ENCODE assay signal across 24 cellular contexts in the genomic region with DNA sequence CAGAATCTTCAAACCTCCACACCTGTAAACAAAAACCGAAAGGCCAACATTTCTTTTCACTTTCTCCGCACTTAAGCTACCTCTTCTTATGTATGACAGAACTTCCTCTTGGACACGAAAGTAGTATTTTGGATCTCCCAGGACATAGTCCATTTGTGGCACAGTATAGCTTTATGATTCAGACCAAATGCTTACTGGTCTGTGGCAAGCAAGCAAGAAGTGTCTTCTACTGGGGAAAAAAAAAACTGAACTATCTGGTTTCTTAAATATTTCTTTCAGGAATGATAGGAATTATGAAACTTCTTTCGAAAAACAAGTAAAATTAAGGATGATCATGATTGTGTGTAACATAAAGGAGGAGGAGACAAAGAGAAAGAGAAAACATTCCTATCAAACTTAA. TPM values are rescaled to one million over a fixed set of nuclear protein-coding genes. Genes with fewer than 3 reads are reported as not detected.
DNase-seq lines count a peak whose midpoint lies in the region; ATAC-seq and TF ChIP-seq lines count a peak whose summit lies in the region.
"Had no signal": no experiment of that assay in that cellular context is flagged by ENCODE, and none has a peak within 500 bp of the region (broad histone marks: within the 10 kb centered on the region; RNA-seq: fewer than 3 reads in every experiment).

No MANE protein-coding gene starts in this region.

- no peaks in the 10 kb centered on the region for H3K27me3 Mint-ChIP-seq in HFFc6 (ENCODE audit: insufficient read depth)
- H3K27me3 Mint-ChIP-seq: activated naive CD8-positive, alpha-beta T cell treated with anti-CD3 and anti-CD28 coated beads, Interleukin-2, amount 50 U/mL, for 24 hours; effector memory CD8-positive, alpha-beta T cell; progenitor cell of endocrine pancreas had no signal

- peaks cover 6 to 23% of the 10 kb centered on the region in 2 experiments for H3K4me1 ChIP-seq in neutrophil (ENCODE audit: control insufficient read depth in 1 of 2, insufficient read depth in 1 of 2, low read depth in 1 of 2, low read length in 1 of 2)
- H3K4me1 ChIP-seq: colonic mucosa, Peyer's patch, sigmoid colon, upper lobe of left lung had no signal

- H3K4me3 ChIP-seq in neutrophil (ENCODE audit: low read depth in 1 of 2, low read length in 1 of 2) = no peak overlapping the region
- H3K4me3 ChIP-seq: colonic mucosa, Peyer's patch, sigmoid colon, upper lobe of left lung had no signal

- H3K27ac Mint-ChIP-seq in HFFc6 = peak overlapping the region; percentile 33
- H3K27ac Mint-ChIP-seq: activated naive CD8-positive, alpha-beta T cell treated with anti-CD3 and anti-CD28 coated beads, Interleukin-2, amount 50 U/mL, for 24 hours; progenitor cell of endocrine pancreas had no signal

- peak overlapping the region; percentile 19 for H3K27ac ChIP-seq in neutrophil
- H3K27ac ChIP-seq: C4-2B, colonic mucosa, Peyer's patch, sigmoid colon, upper lobe of left lung had no signal

- peaks cover 19% of the 10 kb centered on the region for H3K4me1 Mint-ChIP-seq in HFFc6 (ENCODE audit: low read depth)

- no peaks in the 10 kb centered on the region for H3K9me3 Mint-ChIP-seq in HFFc6
- H3K9me3 Mint-ChIP-seq: activated naive CD8-positive, alpha-beta T cell treated with anti-CD3 and anti-CD28 coated beads, Interleukin-2, amount 50 U/mL, for 24 hours; effector memory CD8-positive, alpha-beta T cell had no signal

- intact Hi-C loops in Right ventricle myocardium superior (cut with DNase I) = no loop called here

- TF ChIP-seq CTCF in HFFc6 (IDR thresholded peaks at IDR 0.05) (no peak), neutrophil (IDR thresholded peaks at IDR 0.05) (no peak)

- peaks cover 9% of the 10 kb centered on the region; the same call in 1 of the 2 replicates for H3K36me3 Mint-ChIP-seq in HFFc6 (ENCODE audit: low read depth)

- no peak overlapping the region; the same call in 1 of the 2 replicates for H3K4me3 Mint-ChIP-seq in HFFc6
- H3K4me3 Mint-ChIP-seq: activated naive CD8-positive, alpha-beta T cell treated with anti-CD3 and anti-CD28 coated beads, Interleukin-2, amount 50 U/mL, for 24 hours; effector memory CD8-positive, alpha-beta T cell had no signal

- H3K27me3 ChIP-seq in neutrophil = no peaks in the 10 kb centered on the region
- H3K27me3 ChIP-seq: colonic mucosa, Peyer's patch, sigmoid colon, upper lobe of left lung had no signal

- peak; percentile 7 for DNase-seq in AG08395 (ENCODE audit: low spot score)
- DNase-seq in HFFc6 = no peak
- peak; percentile 31 for DNase-seq in dedifferentiated amniotic fluid mesenchymal stem cell (ENCODE audit: extremely low spot score)
- DNase-seq in hippocampal formation (lab: John Stamatoyannopoulos, UW) = no peak
- no peak for DNase-seq in HPDE6-E6E7 (ENCODE audit: extremely low spot score)
- DNase-seq in Right ventricle myocardium superior = no peak
- DNase-seq: activated CD4-positive, alpha-beta T cell treated with anti-CD3 and anti-CD28 coated beads for 4 hours; activated CD8-positive, alpha-beta memory T cell treated with anti-CD3 and anti-CD28 coated beads for 24 hours; activated gamma-delta T cell treated with Interleukin-2 at 50 U/mL for 16 hours; activated naive CD8-positive, alpha-beta T cell treated with anti-CD3 and anti-CD28 coated beads, Interleukin-2, amount 50 U/mL, for 24 hours; activated T-cell treated with anti-CD3 and anti-CD28 coated beads, Interleukin-2, amount 50 U/mL, for 1 hour; colonic mucosa; effector memory CD8-positive, alpha-beta T cell; islet precursor cell; KG1; MV-4-11; NCI-H526; Peyer's patch; sigmoid colon; upper lobe of left lung had no signal

- H3K9me3 ChIP-seq in neutrophil = no peaks in the 10 kb centered on the region
- H3K9me3 ChIP-seq: colonic mucosa, Peyer's patch, sigmoid colon, upper lobe of left lung had no signal

- ATAC-seq in GM19035 (IDR thresholded peaks at IDR 0.05; ENCODE audit: unreplicated experiment) = no peak
- ATAC-seq in Right ventricle myocardium superior (ENCODE audit: poor library complexity) = no peak
- ATAC-seq: activated naive CD8-positive, alpha-beta T cell treated with anti-CD3 and anti-CD28 coated beads, Interleukin-2, amount 50 U/mL, for 24 hours; effector memory CD8-positive, alpha-beta T cell had no signal

- no peaks in the 10 kb centered on the region for H3K36me3 ChIP-seq in neutrophil
- H3K36me3 ChIP-seq: colonic mucosa had no signal

RNA-seq across cellular contexts. Expression of a gene that starts 33.6 kb away (rescaled TPM):
- 10 to 100 TPM in 5 of 6 experiments, 1 to 10 TPM in 1; 9.5 to 13.6 (median 12.4) TPM for total RNA-seq in HFFc6 (2021; fragmentation: NEBNext Ultra II Directional; extraction: Animal tissue kit (Norgen Biotek cat#: 25700))
- 6.6 TPM for total RNA-seq in Right ventricle myocardium superior

Comparison
In these comparisons a context has a peak if more than half of its experiments do, and no peak if none do; other contexts are left out.
1. DNase-seq: peak in AG08395 (single experiment) and dedifferentiated amniotic fluid mesenchymal stem cell (single experiment); none in HFFc6 (single experiment), hippocampal formation (0 of 2), HPDE6-E6E7 (single experiment) and Right ventricle myocardium superior (single experiment).